Comparison of ENCODE assay signal across 11 cellular contexts in genomic region chr6:1545654-1546053, GRCh38.
"Had no signal": no experiment of that assay in that cellular context is flagged by ENCODE, and none has a peak within 500 bp of the region (broad histone marks: within the 10 kb centered on the region; RNA-seq: fewer than 3 reads in every experiment).

No MANE protein-coding gene starts in this region.

- H3K36me3 ChIP-seq: HAP-1 had no signal

- H3K4me3 ChIP-seq: GM23248, GM23338, HAP-1 had no signal

- H3K27ac Mint-ChIP-seq: GM23338, HFFc6 had no signal

- FAIRE-seq: H1, H54 had no signal

- H3K4me1 Mint-ChIP-seq: GM23338, H9 had no signal

- H3K9me3 ChIP-seq: HAP-1 had no signal

- H3K4me2 ChIP-seq: GM23338 had no signal

- H3K9me3 Mint-ChIP-seq: GM23338, HFFc6 had no signal

- H3K9ac ChIP-seq: GM23248 had no signal

- H3K4me3 Mint-ChIP-seq: GM23338, H9, HFFc6 had no signal

- H3K27ac ChIP-seq: GM23248 had no signal

- H2AFZ ChIP-seq: GM23248, GM23338 had no signal

- ATAC-seq: GM23338, HCT116 had no signal

- DNase-seq: GM23248, GOT3, H7, H9, HCEC 1CT, HFFc6 had no signal
